Comparison of ENCODE assay signal across 9 cellular contexts in genomic region chr7:131188367-131189339, GRCh38.
DNase-seq lines count a peak whose midpoint lies in the region; ATAC-seq, FAIRE-seq and TF ChIP-seq lines count a peak whose summit lies in the region.
"Had no signal": no experiment of that assay in that cellular context is flagged by ENCODE, and none has a peak within 500 bp of the region (broad histone marks: within the 10 kb centered on the region; RNA-seq: fewer than 3 reads in every experiment).

No MANE protein-coding gene starts in this region.

- peak in 1 of 2 experiments; percentile 48; a peak in 1 of 4 replicates for TF ChIP-seq EP300 in HepG2 (IDR thresholded peaks at IDR 0.05; ENCODE audit: low read depth in 2 of 2, low read length in 2 of 2)
- no peak for TF ChIP-seq EP300 in HepG2 (CRISPR knock-in tag; IDR thresholded peaks at IDR 0.05; ENCODE audit: borderline replicate concordance)

- POLR2A ChIA-PET in HepG2 (lab: Yijun Ruan, JAX) = no interaction called here

- H3K79me2 ChIP-seq in HepG2 (ENCODE audit: insufficient read depth, low read length) = no peaks in the 10 kb centered on the region

- BruUV-seq in HepG2 (replicated peaks; lab: Mats Ljungman, UMichigan) = no TSS peak

- intact Hi-C loops in HepG2 (cut with micrococcal nuclease; ENCODE audit: unreplicated experiment) = no loop called here

- H3K4me1 ChIP-seq in HepG2 (ENCODE audit: insufficient read depth, low read length) = peaks cover 48% of the 10 kb centered on the region

- no peak for FAIRE-seq in HepG2 (lab: Jason Lieb, UNC)
- FAIRE-seq: G401.6 had no signal

- no peak for TF ChIP-seq RAD21 in HepG2 (CRISPR knock-in tag; IDR thresholded peaks at IDR 0.05)

- H3K27me3 ChIP-seq in HepG2 (ENCODE audit: control insufficient read depth in 1 of 2, insufficient read depth in 2 of 2, low read length in 2 of 2) = no peaks in the 10 kb centered on the region

- H3K9me3 ChIP-seq in HepG2 (ENCODE audit: low read length) = no peaks in the 10 kb centered on the region

- DNase-seq in NCI-H345 (lab: John Stamatoyannopoulos, UW) (peak; percentile 56), NCI-H345 treated with DMSO at 0.1 percent for 48 hours (lab: John Stamatoyannopoulos, UW; ENCODE audit: unreplicated experiment) (no peak), SIG-M5 (lab: John Stamatoyannopoulos, UW) (peak; percentile 69), HepG2 (ENCODE audit: low spot score) (peak; percentile 28), HT-29 (ENCODE audit: low spot score) (no peak)
- peak; percentile 61 for DNase-seq in activated naive CD4-positive, alpha-beta T cell treated with Interleukin-2 at 50 U/mL for 16 hours
- peak; percentile 4 to 44 for DNase-seq in stimulated activated CD8-positive, alpha-beta memory T cell treated with anti-CD3 and anti-CD28 coated beads, Interleukin-7, amount 100 ng/mL, for 48 hours (ENCODE audit: extremely low read depth in 1 of 2, low read depth in 1 of 2)

- no peak for TF ChIP-seq POLR2A in HepG2 (IDR thresholded peaks at IDR 0.05; ENCODE audit: insufficient read depth in 1 of 2, low read depth in 2 of 2, low read length in 2 of 2)

- H3K4me3 ChIP-seq in HepG2 (replicated peaks in 1 of 3; ENCODE audit: insufficient read depth in 1 of 3, low read depth in 2 of 3, low read length in 3 of 3) = no peak overlapping the region

- TF ChIP-seq CTCF in HepG2 (CRISPR knock-in tag; IDR thresholded peaks at IDR 0.05) = no peak

- no peak overlapping the region for H2AFZ ChIP-seq in HepG2 (ENCODE audit: low read length)

- H4K20me1 ChIP-seq in HepG2 (ENCODE audit: insufficient read depth, low read length) = no peaks in the 10 kb centered on the region

- 64% methylated on average over 7 of the region's 8 CpGs for WGBS in HepG2 (ENCODE audit: low lambda C conversion rate)

- in situ Hi-C loops in HepG2 (cut with HindIII; ENCODE audit: extremely low pct_ligation_motif_present, low pct_unique_long_range_greater_than_20kb) = no loop called here

- ATAC-seq in HG02938 (IDR thresholded peaks at IDR 0.05; ENCODE audit: unreplicated experiment) = peak; percentile 80
- ATAC-seq in HepG2 = no peak

- CTCF ChIA-PET in HepG2 (lab: Yijun Ruan, JAX; ENCODE audit: low intra/inter-chr PET ratio, low total read pairs) = no interaction called here

- H3K27ac ChIP-seq in HepG2 (ENCODE audit: extremely low read length, insufficient read depth, low read length) = no peak overlapping the region

- H3K9ac ChIP-seq in HepG2 (ENCODE audit: insufficient read depth, low read depth, low read length) = no peak overlapping the region

- H3K36me3 ChIP-seq in HepG2 (replicated peaks in 1 of 2; ENCODE audit: control insufficient read depth in 1 of 2, insufficient read depth in 2 of 2, low read length in 2 of 2) = no peaks in the 10 kb centered on the region

- H3K4me2 ChIP-seq in HepG2 (ENCODE audit: low read depth, low read length) = no peak overlapping the region

TF ChIP-seq in HepG2, 621 proteins besides CTCF, POLR2A, EP300 and RAD21:
- no peak for TF ChIP-seq KDM2A (CRISPR knock-in tag; IDR thresholded peaks at IDR 0.05; ENCODE audit: borderline replicate concordance, low read depth)
- TF ChIP-seq ZNF775 (CRISPR knock-in tag; IDR thresholded peaks at IDR 0.05; ENCODE audit: borderline replicate concordance) = no peak
- 0 out of 2 replicates have a peak, but pooled peaks have one; percentile 38 for TF ChIP-seq ZNF333 (CRISPR knock-in tag; IDR thresholded peaks at IDR 0.05; ENCODE audit: borderline replicate concordance)
- TF ChIP-seq TOPORS (CRISPR knock-in tag; IDR thresholded peaks at IDR 0.05) = no peak
- peak; percentile 79 for TF ChIP-seq FOSL2 (CRISPR knock-in tag; IDR thresholded peaks at IDR 0.05)

Comparison
In these comparisons a context has a peak if more than half of its experiments do, and no peak if none do; other contexts are left out.
1. DNase-seq: peak in NCI-H345 (single experiment), SIG-M5 (single experiment), activated naive CD4-positive, alpha-beta T cell treated with Interleukin-2 at 50 U/mL for 16 hours (single experiment), HepG2 (single experiment) and stimulated activated CD8-positive, alpha-beta memory T cell treated with anti-CD3 and anti-CD28 coated beads, Interleukin-7, amount 100 ng/mL, for 48 hours (2 of 2); none in NCI-H345 treated with DMSO at 0.1 percent for 48 hours (single experiment) and HT-29 (single experiment).